ENCODE assay signal across 8 cellular contexts in the genomic region with DNA sequence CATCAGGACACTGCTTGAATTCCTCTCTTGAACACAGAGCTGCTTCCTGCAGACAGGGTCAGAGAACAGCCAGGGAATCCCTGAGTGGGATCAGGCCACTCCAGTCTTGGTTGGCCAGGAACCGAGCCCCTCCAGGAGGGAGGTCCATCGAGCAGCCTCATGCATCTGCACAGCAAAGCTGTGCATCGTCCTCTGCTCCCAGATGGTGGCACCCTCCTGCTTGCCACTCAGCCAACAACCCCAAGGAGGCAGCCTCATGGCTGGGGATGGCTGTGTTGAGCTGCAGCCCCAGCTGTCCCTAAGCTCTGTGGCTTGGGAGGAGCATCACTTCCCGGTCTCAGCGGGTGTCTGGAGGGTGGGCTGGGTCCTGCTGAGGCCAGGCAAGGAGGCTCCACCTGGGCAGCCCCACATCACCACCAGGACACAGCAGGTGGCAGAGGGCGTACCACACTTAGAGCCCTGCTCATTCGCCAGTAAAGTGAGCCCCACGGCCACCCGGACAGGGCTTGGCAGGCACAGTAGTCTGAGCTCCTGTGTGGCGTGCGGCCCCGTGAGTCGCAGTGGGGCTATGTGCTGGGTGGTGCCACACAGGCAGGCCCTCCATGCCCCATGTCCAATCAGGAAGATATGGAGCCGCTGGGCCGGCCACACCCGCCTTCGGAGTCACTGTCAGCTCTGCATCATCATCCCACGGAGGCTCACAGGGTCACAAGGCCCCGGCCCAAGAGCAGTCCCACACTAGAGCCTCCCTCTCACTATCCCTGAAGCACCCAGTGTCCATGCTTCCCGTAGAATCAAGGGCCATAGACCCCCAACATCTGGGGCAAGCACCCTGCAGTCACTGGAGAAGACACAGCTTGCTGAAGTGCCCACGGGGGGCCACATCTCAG. TPM values are rescaled to one million over a fixed set of nuclear protein-coding genes. Genes with fewer than 3 reads are reported as not detected.
DNase-seq lines count a peak whose midpoint lies in the region; ATAC-seq and TF ChIP-seq lines count a peak whose summit lies in the region.

No MANE protein-coding gene starts in this region.

- no peaks in the 10 kb centered on the region for H3K9me3 Mint-ChIP-seq in stimulated activated naive B cell treated with anti-CD40 and anti-IgM and Interleukin-4, amounts not matched to agents 10 μg/mL and 1 μg/mL and 100 μg/mL, for 72 hours
- H3K9me3 Mint-ChIP-seq in T-helper 2 cell treated with Interferon-gamma antibody and Interleukin-4, amounts not matched to agents 5 μg/mL and 100 μg/mL, for 36 hours, result no peaks in the 10 kb centered on the region

- peak overlapping the region; percentile 90 for H3K27ac Mint-ChIP-seq in stimulated activated naive B cell treated with anti-CD40 and anti-IgM and Interleukin-4, amounts not matched to agents 10 μg/mL and 1 μg/mL and 100 μg/mL, for 72 hours
- no peak overlapping the region for H3K27ac Mint-ChIP-seq in T-helper 2 cell treated with Interferon-gamma antibody and Interleukin-4, amounts not matched to agents 5 μg/mL and 100 μg/mL, for 36 hours

- no peaks in the 10 kb centered on the region for H3K4me1 ChIP-seq in cardiac muscle cell (ENCODE audit: low read depth)

- no peaks in the 10 kb centered on the region for H3K9me3 ChIP-seq in cardiac muscle cell (ENCODE audit: low read depth)

- no peak overlapping the region for H3K4me3 ChIP-seq in cardiac muscle cell

- no peaks in the 10 kb centered on the region for H3K36me3 ChIP-seq in cardiac muscle cell

- ATAC-seq in stimulated activated naive B cell treated with anti-CD40 and anti-IgM and Interleukin-4, amounts not matched to agents 10 μg/mL and 1 μg/mL and 100 μg/mL, for 72 hours (replicated peaks), result peak in 1 of 2 donors; percentile 28
- ATAC-seq in GM21360 (IDR thresholded peaks at IDR 0.05; ENCODE audit: unreplicated experiment), result no peak

- peaks cover 37 to 62% of the 10 kb centered on the region in 2 donors for H3K36me3 Mint-ChIP-seq in stimulated activated naive B cell treated with anti-CD40 and anti-IgM and Interleukin-4, amounts not matched to agents 10 μg/mL and 1 μg/mL and 100 μg/mL, for 72 hours
- peaks cover 8% of the 10 kb centered on the region for H3K36me3 Mint-ChIP-seq in T-helper 2 cell treated with Interferon-gamma antibody and Interleukin-4, amounts not matched to agents 5 μg/mL and 100 μg/mL, for 36 hours (ENCODE audit: low read depth)

- no peaks in the 10 kb centered on the region for H3K27me3 ChIP-seq in cardiac muscle cell

- TF ChIP-seq CTCF in GM13977 (IDR thresholded peaks at IDR 0.05; ENCODE audit: extremely low read depth, insufficient read depth, missing control alignments) (peak; percentile 51), cardiac muscle cell (IDR thresholded peaks at IDR 0.05; ENCODE audit: low read depth, low read length) (peak; percentile 19)

- in situ Hi-C loops in ACHN (cut with HindIII; ENCODE audit: low pct_ligation_motif_present, low pct_unique_long_range_greater_than_20kb, low sequenced_read_pairs), result no loop called here
- in situ Hi-C loops in GM13977 (cut with MboI; ENCODE audit: low pct_unique_long_range_greater_than_20kb, low sequenced_read_pairs, unreplicated experiment), result no loop called here
- in situ Hi-C loops in SK-MEL-5 (cut with HindIII; ENCODE audit: low pct_unique_long_range_greater_than_20kb, low sequenced_read_pairs), result no loop called here

- peak; percentile 75 for DNase-seq in ACHN
- DNase-seq in GM13977 (ENCODE audit: low spot score), result no peak
- DNase-seq in SK-MEL-5 (ENCODE audit: low read depth, low spot score), result peak; percentile 22
- peak in 1 of 2 donors; percentile 25 for DNase-seq in cardiac muscle cell (ENCODE audit: low read depth in 1 of 2, low spot score in 1 of 2)
- DNase-seq in stimulated activated naive B cell treated with anti-CD40 and anti-IgM and Interleukin-4, amounts not matched to agents 10 μg/mL and 1 μg/mL and 100 μg/mL, for 72 hours, result peak; percentile 0
- DNase-seq in NOMO-1 treated with DMSO at 0.1 percent for 48 hours (lab: John Stamatoyannopoulos, UW; ENCODE audit: unreplicated experiment), result no peak
- DNase-seq in T-helper 2 cell treated with Interferon-gamma antibody and Interleukin-4, amounts not matched to agents 5 μg/mL and 100 μg/mL, for 36 hours (ENCODE audit: low spot score), result no peak

- H3K4me3 Mint-ChIP-seq in stimulated activated naive B cell treated with anti-CD40 and anti-IgM and Interleukin-4, amounts not matched to agents 10 μg/mL and 1 μg/mL and 100 μg/mL, for 72 hours, result no peak overlapping the region
- H3K4me3 Mint-ChIP-seq in T-helper 2 cell treated with Interferon-gamma antibody and Interleukin-4, amounts not matched to agents 5 μg/mL and 100 μg/mL, for 36 hours, result no peak overlapping the region

- no peaks in the 10 kb centered on the region for H3K27me3 Mint-ChIP-seq in stimulated activated naive B cell treated with anti-CD40 and anti-IgM and Interleukin-4, amounts not matched to agents 10 μg/mL and 1 μg/mL and 100 μg/mL, for 72 hours
- no peaks in the 10 kb centered on the region for H3K27me3 Mint-ChIP-seq in T-helper 2 cell treated with Interferon-gamma antibody and Interleukin-4, amounts not matched to agents 5 μg/mL and 100 μg/mL, for 36 hours (ENCODE audit: low read depth)

- H3K4me1 Mint-ChIP-seq in stimulated activated naive B cell treated with anti-CD40 and anti-IgM and Interleukin-4, amounts not matched to agents 10 μg/mL and 1 μg/mL and 100 μg/mL, for 72 hours, result peaks cover 53 to 66% of the 10 kb centered on the region in 2 donors
- H3K4me1 Mint-ChIP-seq in T-helper 2 cell treated with Interferon-gamma antibody and Interleukin-4, amounts not matched to agents 5 μg/mL and 100 μg/mL, for 36 hours (ENCODE audit: low read depth), result peaks cover 2% of the 10 kb centered on the region

- H3K27ac ChIP-seq in cardiac muscle cell, result no peak overlapping the region

RNA-seq across cellular contexts. Expression of gene LPCAT1, which starts 11.9 kb away (rescaled TPM):
- total RNA-seq in SK-MEL-5 (2014; rRNA removed; shearing (Covaris generic)), result 47.5 and 50.6 TPM in 2 replicates
- polyA plus RNA-seq in SK-MEL-5 (2015; cell fraction: cytosol; rRNA removed), result 79.3 and 98.1 TPM in 2 replicates
- polyA plus RNA-seq in SK-MEL-5 (2015; cell fraction: nucleus; rRNA removed), result 114 and 171 TPM in 2 replicates
- total RNA-seq in cardiac muscle cell, result 48.5 and 57.3 TPM in 2 replicates
- 48.8 and 57.3 TPM in 2 replicates for polyA plus RNA-seq in cardiac muscle cell

Comparison
In these comparisons a context has a peak if more than half of its experiments do, and no peak if none do; other contexts are left out.
1. DNase-seq: peak in ACHN (single experiment), SK-MEL-5 (single experiment) and stimulated activated naive B cell treated with anti-CD40 and anti-IgM and Interleukin-4, amounts not matched to agents 10 μg/mL and 1 μg/mL and 100 μg/mL, for 72 hours (single experiment); none in GM13977 (single experiment), NOMO-1 treated with DMSO at 0.1 percent for 48 hours (single experiment) and T-helper 2 cell treated with Interferon-gamma antibody and Interleukin-4, amounts not matched to agents 5 μg/mL and 100 μg/mL, for 36 hours (single experiment).